6 cellular contexts compared by ENCODE assay signal in the genomic region with DNA sequence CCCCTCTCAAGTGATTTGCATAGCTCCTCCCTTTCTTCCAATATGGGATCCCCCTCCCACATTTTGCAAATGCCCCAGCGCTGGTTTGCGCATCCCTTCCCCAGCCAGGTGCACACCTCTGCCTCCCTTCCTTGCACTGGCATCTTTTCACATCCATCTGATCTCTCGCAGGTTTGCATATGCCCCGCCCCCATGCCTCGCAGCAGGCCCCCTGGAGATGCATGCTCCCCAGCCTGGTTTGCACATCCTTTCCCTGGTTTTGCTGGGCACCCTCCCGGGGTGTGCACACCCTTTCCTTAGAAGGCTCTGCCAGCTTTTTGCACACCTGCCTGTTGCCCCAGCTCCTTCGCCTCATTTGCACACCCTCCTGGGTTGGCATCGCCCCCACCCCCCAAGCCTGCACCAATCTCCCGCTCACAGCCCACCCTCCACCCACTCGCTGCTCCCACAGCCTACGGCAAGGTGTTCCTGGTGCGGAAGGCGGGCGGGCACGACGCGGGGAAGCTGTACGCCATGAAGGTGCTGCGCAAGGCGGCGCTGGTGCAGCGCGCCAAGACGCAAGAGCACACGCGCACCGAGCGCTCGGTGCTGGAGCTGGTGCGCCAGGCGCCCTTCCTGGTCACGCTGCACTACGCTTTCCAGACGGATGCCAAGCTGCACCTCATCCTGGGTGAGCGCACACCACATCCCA. TPM values are rescaled to one million over a fixed set of nuclear protein-coding genes. Genes with fewer than 3 reads are reported as not detected.
DNase-seq lines count a peak whose midpoint lies in the region; ATAC-seq, FAIRE-seq and TF ChIP-seq lines count a peak whose summit lies in the region.

No MANE protein-coding gene starts in this region.

- no peaks in the 10 kb centered on the region for H3K27me3 ChIP-seq in GM23248 (replicated peaks; ENCODE audit: insufficient read depth)
- no peaks in the 10 kb centered on the region for H3K27me3 ChIP-seq in keratinocyte (ENCODE audit: control insufficient read depth, extremely low read depth, insufficient read depth, low read length)
- no peaks in the 10 kb centered on the region for H3K27me3 ChIP-seq in aorta (ENCODE audit: control insufficient read depth in 1 of 2, insufficient read depth in 2 of 2, low read length in 1 of 2)

- TF ChIP-seq CTCF in activated CD8-positive, alpha-beta T cell treated with anti-CD3 and anti-CD28 coated beads for 36 hours (IDR thresholded peaks at IDR 0.05) = no peak
- peak in 2 of 3 experiments; percentile 28 to 64 for TF ChIP-seq CTCF in keratinocyte (optimal IDR thresholded peaks at IDR 0.05 in 1 of 3, IDR thresholded peaks at IDR 0.05 in 1 of 3, conservative IDR thresholded peaks at IDR 0.05 in 1 of 3; ENCODE audit: extremely low read depth in 1 of 3, insufficient read depth in 2 of 3, low read length in 3 of 3)

- intact Hi-C loops in activated CD8-positive, alpha-beta T cell treated with anti-CD3 and anti-CD28 coated beads for 36 hours (cut with micrococcal nuclease) = no loop called here
- intact Hi-C loops in aorta (cut with DNase I) = loop anchor here in 1 of 2 donors (5.0 kb wide), 1 partner anchor 43 kb away; a partner anchor contains a TSS

- H3K4me2 ChIP-seq in GM23248 (ENCODE audit: unreplicated experiment) (peak overlapping the region; percentile 95), keratinocyte (ENCODE audit: control insufficient read depth, extremely low read depth, insufficient read depth, low read depth, low read length) (peak overlapping the region; percentile 97)

- H4K20me1 ChIP-seq in GM23248 (ENCODE audit: insufficient read depth) = no peaks in the 10 kb centered on the region
- H4K20me1 ChIP-seq in keratinocyte (ENCODE audit: control insufficient read depth, extremely low read depth, insufficient read depth, low read length) = peaks cover 6% of the 10 kb centered on the region

- peak overlapping the region; percentile 88 for H3K4me3 ChIP-seq in GM23248
- peak overlapping the region; percentile 86 to 93 (median 90) for H3K4me3 ChIP-seq in keratinocyte (ENCODE audit: control insufficient read depth in 2 of 3, extremely low read depth in 1 of 3, insufficient read depth in 2 of 3, low read depth in 1 of 3, low read length in 3 of 3)
- peak overlapping the region; percentile 59 to 74 for H3K4me3 ChIP-seq in aorta (ENCODE audit: low read length in 2 of 2)

- no peaks in the 10 kb centered on the region for H3K9me3 ChIP-seq in GM23248 (ENCODE audit: low read depth)
- H3K9me3 ChIP-seq in keratinocyte (ENCODE audit: control insufficient read depth, low read depth, low read length) = no peaks in the 10 kb centered on the region
- H3K9me3 ChIP-seq in aorta (ENCODE audit: control insufficient read depth, low read length) = no peaks in the 10 kb centered on the region

- H3K27ac Mint-ChIP-seq in activated CD8-positive, alpha-beta T cell treated with anti-CD3 and anti-CD28 coated beads for 36 hours = peak overlapping the region; percentile 73

- H3K36me3 Mint-ChIP-seq in activated CD8-positive, alpha-beta T cell treated with anti-CD3 and anti-CD28 coated beads for 36 hours (ENCODE audit: low read depth) = peaks cover 45% of the 10 kb centered on the region

- peaks cover 45% of the 10 kb centered on the region for H3K4me1 Mint-ChIP-seq in activated CD8-positive, alpha-beta T cell treated with anti-CD3 and anti-CD28 coated beads for 36 hours (ENCODE audit: low read depth)

- H3K27ac ChIP-seq in GM23248 (no peak overlapping the region), keratinocyte (ENCODE audit: control insufficient read depth, insufficient read depth, low read length) (no peak overlapping the region), aorta (ENCODE audit: low read depth in 1 of 2, low read length in 2 of 2) (no peak overlapping the region)

- ATAC-seq in activated CD8-positive, alpha-beta T cell treated with anti-CD3 and anti-CD28 coated beads for 36 hours = peak; percentile 20
- ATAC-seq in aorta (ENCODE audit: low FRiP score) = no peak

- H3K36me3 ChIP-seq in GM23248 (ENCODE audit: low read depth) (peaks cover 8% of the 10 kb centered on the region; the same call in 1 of the 2 replicates), keratinocyte (ENCODE audit: control insufficient read depth in 2 of 2, extremely low read depth in 1 of 2, insufficient read depth in 2 of 2, low read length in 2 of 2) (peaks cover 28 to 36% of the 10 kb centered on the region in 2 experiments), aorta (ENCODE audit: control insufficient read depth in 1 of 2, insufficient read depth in 2 of 2, low read length in 1 of 2) (peaks cover 2 to 4% of the 10 kb centered on the region in 2 donors)

- H2AFZ ChIP-seq in GM23248 = no peak overlapping the region
- no peak overlapping the region for H2AFZ ChIP-seq in keratinocyte (ENCODE audit: control insufficient read depth, low read length)

- no peak for FAIRE-seq in keratinocyte (lab: Jason Lieb, UNC)

- H3K9me2 ChIP-seq in GM23248 (ENCODE audit: insufficient read depth) = no peaks in the 10 kb centered on the region

- H3K9me3 Mint-ChIP-seq in activated CD8-positive, alpha-beta T cell treated with anti-CD3 and anti-CD28 coated beads for 36 hours = no peaks in the 10 kb centered on the region

- DNase-seq in GM23248 = peak; percentile 16
- DNase-seq in activated CD8-positive, alpha-beta T cell treated with anti-CD3 and anti-CD28 coated beads for 36 hours = peak; percentile 45
- DNase-seq in keratinocyte (ENCODE audit: low read depth, low spot score) = no peak
- peak in 1 of 2 donors; percentile 64 for DNase-seq in aorta
- DNase-seq in ACHN = no peak
- DNase-seq in stimulated activated CD4-positive, alpha-beta T cell treated with anti-CD3 and anti-CD28 coated beads, Interleukin-4, amount 100 ng/mL, for 4 hours = no peak

- H3K4me1 ChIP-seq in GM23248 (ENCODE audit: insufficient read depth) (peaks cover 16% of the 10 kb centered on the region), keratinocyte (ENCODE audit: control insufficient read depth, extremely low read depth, insufficient read depth, low read length) (peaks cover 44% of the 10 kb centered on the region), aorta (ENCODE audit: control insufficient read depth in 1 of 2, insufficient read depth in 2 of 2, low read length in 2 of 2) (no peaks in the 10 kb centered on the region)

- peaks cover 4% of the 10 kb centered on the region; the same call in 1 of the 2 replicates for H3F3A ChIP-seq in GM23248 (ENCODE audit: insufficient read depth)

- CTCF ChIA-PET in activated CD8-positive, alpha-beta T cell treated with anti-CD3 and anti-CD28 coated beads for 36 hours (lab: Charles Lee) = interaction anchor here (0.6 to 9.5 kb wide), 11 partner anchors 12 to 293 kb away, joined by 3 to 75 read pairs (median 3); a partner anchor contains a TSS

- in situ Hi-C loops in GM23248 (cut with MboI) = no loop called here
- in situ Hi-C loops in ACHN (cut with HindIII; ENCODE audit: low pct_ligation_motif_present, low pct_unique_long_range_greater_than_20kb, low sequenced_read_pairs) = no loop called here

- dilution Hi-C loops in keratinocyte (cut with MboI; ENCODE audit: extremely low pct_ligation_motif_present, low sequenced_read_pairs) = no loop called here

- no peaks in the 10 kb centered on the region for H3K27me3 Mint-ChIP-seq in activated CD8-positive, alpha-beta T cell treated with anti-CD3 and anti-CD28 coated beads for 36 hours

- peak overlapping the region; percentile 79 for H3K4me3 Mint-ChIP-seq in activated CD8-positive, alpha-beta T cell treated with anti-CD3 and anti-CD28 coated beads for 36 hours

- peaks cover 13% of the 10 kb centered on the region for H3K79me2 ChIP-seq in GM23248 (ENCODE audit: insufficient read depth)
- peaks cover 37% of the 10 kb centered on the region for H3K79me2 ChIP-seq in keratinocyte (ENCODE audit: control insufficient read depth, insufficient read depth, low read length)

- POLR2A ChIA-PET in activated CD8-positive, alpha-beta T cell treated with anti-CD3 and anti-CD28 coated beads for 36 hours (lab: Charles Lee) = interaction anchor here (0.9 to 2.5 kb wide), 9 partner anchors 9 to 359 kb away, joined by 3 to 11 read pairs (median 3); a partner anchor contains a TSS

- peaks cover 3% of the 10 kb centered on the region for H3K9me1 ChIP-seq in keratinocyte (ENCODE audit: control insufficient read depth, extremely low read depth, insufficient read depth, low read length)

- WGBS in GM23248 (ENCODE audit: low coverage in 1 of 2, low lambda C conversion rate in 2 of 2, missing lambda C conversion rate in 2 of 2), 2 experiments = 78 to 79% methylated on average over 29 to 35 of the region's 35 CpGs
- 47 to 49% methylated on average over 35 of the region's 35 CpGs for WGBS in aorta, 2 donors

- peak overlapping the region; percentile 86 for H3K9ac ChIP-seq in GM23248
- peak overlapping the region; percentile 86 for H3K9ac ChIP-seq in keratinocyte (ENCODE audit: control insufficient read depth, extremely low read depth, insufficient read depth, low read length)

RNA-seq across cellular contexts. Expression of a gene that starts 0.9 kb away (rescaled TPM):
- 61.0 and 81.8 TPM in 2 replicates for total RNA-seq in GM23248 (2014; rRNA removed; shearing (Covaris generic))
- polyA plus RNA-seq in GM23248 (2016; fragmentation: Nextera tagmentation; extraction: Ambion mirVana) (12.2 and 13.6 TPM in 2 replicates), keratinocyte (46.5 to 62.7 TPM (median 52.4 TPM) in 3 replicates), aorta (10 to 100 TPM; 14.1 to 27.2 TPM)
- total RNA-seq in activated CD8-positive, alpha-beta T cell treated with anti-CD3 and anti-CD28 coated beads for 36 hours = 10 to 100 TPM; 24.6 to 26.0 TPM
- polyA plus RNA-seq in keratinocyte (2011; ENCODE audit: low read depth) = 19.1 TPM
- polyA plus RNA-seq in keratinocyte (2011; cell fraction: cytosol; rRNA removed) = 28.5 and 47.0 TPM in 2 replicates
- 62.1 and 78.3 TPM in 2 replicates for polyA plus RNA-seq in keratinocyte (2011; cell fraction: nucleus; rRNA removed)
- 27.9 and 94.1 TPM in 2 replicates for polyA plus RNA-seq in keratinocyte (2012; ENCODE audit: low replicate concordance)
- polyA minus RNA-seq in keratinocyte = 57.2 to 88.9 TPM (median 85.7 TPM) in 3 replicates
- 128 TPM for polyA minus RNA-seq in keratinocyte (2011; cell fraction: cytosol; rRNA and poly(A)+ RNA removed)
- polyA minus RNA-seq in keratinocyte (2011; cell fraction: nucleus; rRNA and poly(A)+ RNA removed) = 74.3 and 75.5 TPM in 2 replicates
- 10 to 100 TPM; 25.8 to 31.8 TPM for total RNA-seq in aorta

RNA-seq across cellular contexts. Expression of a gene that starts 19.9 kb away (rescaled TPM):
- total RNA-seq in GM23248 (2014; rRNA removed; shearing (Covaris generic)) = 1.8 TPM in 2 replicates
- polyA plus RNA-seq in GM23248 (2016; fragmentation: Nextera tagmentation; extraction: Ambion mirVana) (2.6 and 3.1 TPM in 2 replicates), keratinocyte (2.9 to 5.3 TPM (median 3.7 TPM) in 3 replicates), aorta (10 to 100 TPM; 13.4 to 28.5 TPM)
- total RNA-seq in activated CD8-positive, alpha-beta T cell treated with anti-CD3 and anti-CD28 coated beads for 36 hours = 10 to 100 TPM; 65.8 to 76.1 TPM
- polyA plus RNA-seq in keratinocyte (2011; ENCODE audit: low read depth) = 0.54 TPM
- 0.83 and 2.4 TPM in 2 replicates for polyA plus RNA-seq in keratinocyte (2011; cell fraction: cytosol; rRNA removed)
- 12.0 and 18.8 TPM in 2 replicates for polyA plus RNA-seq in keratinocyte (2011; cell fraction: nucleus; rRNA removed)
- 1.0 and 5.5 TPM in 2 replicates for polyA plus RNA-seq in keratinocyte (2012; ENCODE audit: low replicate concordance)
- polyA minus RNA-seq in keratinocyte = 1.9 to 3.3 TPM (median 2.4 TPM) in 3 replicates
- polyA minus RNA-seq in keratinocyte (2011; cell fraction: cytosol; rRNA and poly(A)+ RNA removed) = 2.9 TPM
- 2.1 and 3.0 TPM in 2 replicates for polyA minus RNA-seq in keratinocyte (2011; cell fraction: nucleus; rRNA and poly(A)+ RNA removed)
- total RNA-seq in aorta = 10 to 100 TPM in 1 of 2 donors, 1 to 10 TPM in 1; 7.4 to 19.0 TPM

RNA-seq across cellular contexts. Expression of a gene that starts 41.9 kb away (rescaled TPM):
- total RNA-seq in GM23248 (2014; rRNA removed; shearing (Covaris generic)) = 243 and 260 TPM in 2 replicates
- polyA plus RNA-seq in GM23248 (2016; fragmentation: Nextera tagmentation; extraction: Ambion mirVana) (436 and 451 TPM in 2 replicates), keratinocyte (590 to 817 TPM (median 591 TPM) in 3 replicates), aorta (100 to 1,000 TPM; 188 to 316 TPM)
- 100 to 1,000 TPM; 103 to 105 TPM for total RNA-seq in activated CD8-positive, alpha-beta T cell treated with anti-CD3 and anti-CD28 coated beads for 36 hours
- 124 TPM for polyA plus RNA-seq in keratinocyte (2011; ENCODE audit: low read depth)
- polyA plus RNA-seq in keratinocyte (2011; cell fraction: cytosol; rRNA removed) = 440 and 697 TPM in 2 replicates
- 319 and 355 TPM in 2 replicates for polyA plus RNA-seq in keratinocyte (2011; cell fraction: nucleus; rRNA removed)
- polyA plus RNA-seq in keratinocyte (2012; ENCODE audit: low replicate concordance) = 463 and 515 TPM in 2 replicates
- 146 to 217 TPM (median 180 TPM) in 3 replicates for polyA minus RNA-seq in keratinocyte
- polyA minus RNA-seq in keratinocyte (2011; cell fraction: cytosol; rRNA and poly(A)+ RNA removed) = 299 TPM
- polyA minus RNA-seq in keratinocyte (2011; cell fraction: nucleus; rRNA and poly(A)+ RNA removed) = 43.8 and 51.7 TPM in 2 replicates
- 10 to 100 TPM; 69.9 to 95.7 TPM for total RNA-seq in aorta

RNA-seq across cellular contexts. Expression of a gene that starts 42.5 kb away (rescaled TPM):
- total RNA-seq in GM23248 (2014; rRNA removed; shearing (Covaris generic)) = 161 and 183 TPM in 2 replicates
- polyA plus RNA-seq in GM23248 (2016; fragmentation: Nextera tagmentation; extraction: Ambion mirVana) (269 and 282 TPM in 2 replicates), keratinocyte (238 to 408 TPM (median 297 TPM) in 3 replicates), aorta (100 to 1,000 TPM; 207 to 270 TPM)
- total RNA-seq in activated CD8-positive, alpha-beta T cell treated with anti-CD3 and anti-CD28 coated beads for 36 hours = 100 to 1,000 TPM; 197 TPM
- 46.0 TPM for polyA plus RNA-seq in keratinocyte (2011; ENCODE audit: low read depth)
- polyA plus RNA-seq in keratinocyte (2011; cell fraction: cytosol; rRNA removed) = 221 and 340 TPM in 2 replicates
- polyA plus RNA-seq in keratinocyte (2011; cell fraction: nucleus; rRNA removed) = 140 and 145 TPM in 2 replicates
- 333 and 344 TPM in 2 replicates for polyA plus RNA-seq in keratinocyte (2012; ENCODE audit: low replicate concordance)
- polyA minus RNA-seq in keratinocyte = 54.1 to 102 TPM (median 58.6 TPM) in 3 replicates
- 173 TPM for polyA minus RNA-seq in keratinocyte (2011; cell fraction: cytosol; rRNA and poly(A)+ RNA removed)
- polyA minus RNA-seq in keratinocyte (2011; cell fraction: nucleus; rRNA and poly(A)+ RNA removed) = 23.8 and 26.3 TPM in 2 replicates
- total RNA-seq in aorta = 100 to 1,000 TPM; 139 TPM

RNA-seq across cellular contexts. Expression of a gene that starts 54.5 kb away (rescaled TPM):
- total RNA-seq in GM23248 (2014; rRNA removed; shearing (Covaris generic)) = 38.6 and 41.9 TPM in 2 replicates
- 17.2 and 18.1 TPM in 2 replicates for polyA plus RNA-seq in GM23248 (2016; fragmentation: Nextera tagmentation; extraction: Ambion mirVana)
- 10 to 100 TPM; 37.5 to 42.4 TPM for total RNA-seq in activated CD8-positive, alpha-beta T cell treated with anti-CD3 and anti-CD28 coated beads for 36 hours
- polyA plus RNA-seq in keratinocyte = 20.8 to 33.9 TPM (median 25.9 TPM) in 3 replicates
- polyA plus RNA-seq in keratinocyte (2011; ENCODE audit: low read depth) = 6.2 TPM
- polyA plus RNA-seq in keratinocyte (2011; cell fraction: cytosol; rRNA removed) = 13.5 and 32.9 TPM in 2 replicates
- polyA plus RNA-seq in keratinocyte (2011; cell fraction: nucleus; rRNA removed) = 26.2 and 37.4 TPM in 2 replicates
- 31.4 and 31.7 TPM in 2 replicates for polyA plus RNA-seq in keratinocyte (2012; ENCODE audit: low replicate concordance)
- polyA minus RNA-seq in keratinocyte = 9.4 to 20.5 TPM (median 17.5 TPM) in 3 replicates
- 58.5 TPM for polyA minus RNA-seq in keratinocyte (2011; cell fraction: cytosol; rRNA and poly(A)+ RNA removed)
- 18.3 and 22.3 TPM in 2 replicates for polyA minus RNA-seq in keratinocyte (2011; cell fraction: nucleus; rRNA and poly(A)+ RNA removed)
- 10 to 100 TPM; 25.9 to 27.6 TPM for total RNA-seq in aorta
- 10 to 100 TPM; 32.3 to 54.7 TPM for polyA plus RNA-seq in aorta

Comparison
In these comparisons a context has a peak if more than half of its experiments do, and no peak if none do; other contexts are left out.
1. DNase-seq: peak in GM23248 (single experiment) and activated CD8-positive, alpha-beta T cell treated with anti-CD3 and anti-CD28 coated beads for 36 hours (single experiment); none in keratinocyte (single experiment), ACHN (single experiment) and stimulated activated CD4-positive, alpha-beta T cell treated with anti-CD3 and anti-CD28 coated beads, Interleukin-4, amount 100 ng/mL, for 4 hours (0 of 2).
2. Peak in every context shown above with its lines, with median percentiles within 50 percentile points of each other: H3K4me3 ChIP-seq.